In the genomic region with DNA sequence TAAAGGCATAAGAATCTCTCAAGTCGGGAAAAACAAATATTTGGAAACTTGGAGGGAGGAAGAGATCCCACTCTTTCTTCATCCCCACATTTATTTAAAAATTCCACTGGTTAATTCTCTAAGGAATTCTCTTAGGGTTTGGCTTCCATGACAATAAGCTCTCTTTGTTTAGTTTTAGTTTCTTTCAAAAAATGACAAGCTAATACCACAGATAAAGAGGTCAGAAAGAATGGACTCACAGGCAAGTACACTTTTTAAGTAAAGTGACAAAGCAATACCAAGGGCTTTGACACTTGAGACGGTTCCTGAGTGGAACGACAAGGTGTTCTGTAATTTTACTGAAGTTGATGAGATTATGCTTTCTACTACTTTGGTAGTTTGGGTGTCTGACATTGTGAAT, we compare ENCODE assay signal across 24 cellular contexts.
"Had no signal": no experiment of that assay in that cellular context is flagged by ENCODE, and none has a peak within 500 bp of the region (broad histone marks: within the 10 kb centered on the region; RNA-seq: fewer than 3 reads in every experiment).

No MANE protein-coding gene starts in this region.

- H3K4me3 Mint-ChIP-seq: dendritic cell treated with granulocyte-macrophage colony-stimulating factor and Interleukin-4, amounts not matched to agents 40 ng/mL and 50 ng/mL, for 4 days; effector memory CD8-positive, alpha-beta T cell; endodermal cell had no signal

- H3K27me3 Mint-ChIP-seq: dendritic cell treated with granulocyte-macrophage colony-stimulating factor and Interleukin-4, amounts not matched to agents 40 ng/mL and 50 ng/mL, for 4 days; effector memory CD8-positive, alpha-beta T cell had no signal

- H3K9me3 Mint-ChIP-seq: dendritic cell treated with granulocyte-macrophage colony-stimulating factor and Interleukin-4, amounts not matched to agents 40 ng/mL and 50 ng/mL, for 4 days; endodermal cell had no signal

- H3K9me3 ChIP-seq: colonic mucosa, esophagus muscularis mucosa, esophagus squamous epithelium, gastrocnemius medialis, gastroesophageal sphincter had no signal

- H3K27ac Mint-ChIP-seq: dendritic cell treated with granulocyte-macrophage colony-stimulating factor and Interleukin-4, amounts not matched to agents 40 ng/mL and 50 ng/mL, for 4 days; effector memory CD8-positive, alpha-beta T cell; endodermal cell had no signal

- H3K4me3 ChIP-seq: colonic mucosa, coronary artery, dorsolateral prefrontal cortex, esophagus muscularis mucosa, esophagus squamous epithelium, gastrocnemius medialis, gastroesophageal sphincter, heart left ventricle had no signal

- H3K27me3 ChIP-seq: colonic mucosa, dorsolateral prefrontal cortex, esophagus muscularis mucosa, esophagus squamous epithelium, foreskin keratinocyte, gastrocnemius medialis, gastroesophageal sphincter, heart left ventricle had no signal

- H3K4me1 ChIP-seq: colonic mucosa, esophagus squamous epithelium, foreskin keratinocyte, gastrocnemius medialis, heart left ventricle had no signal

- DNase-seq: colonic mucosa; cortex of kidney; dermis blood vessel endothelial cell; dorsolateral prefrontal cortex; effector CD4-positive, alpha-beta T cell; effector CD8-positive, alpha-beta T cell; effector memory CD4-positive, alpha-beta T cell; effector memory CD8-positive, alpha-beta T cell; endodermal cell; erythroblast; esophagus squamous epithelium; foreskin fibroblast; foreskin keratinocyte; foreskin melanocyte; gastrocnemius medialis; glutamatergic neuron; head of caudate nucleus; heart left ventricle had no signal

- ATAC-seq: effector memory CD8-positive, alpha-beta T cell; esophagus mucosa; foreskin keratinocyte; gastrocnemius medialis; gastroesophageal sphincter; heart left ventricle had no signal

- H3K27ac ChIP-seq: colonic mucosa, coronary artery, dorsolateral prefrontal cortex, epithelial cell of prostate, esophagus muscularis mucosa, esophagus squamous epithelium, foreskin keratinocyte, gastrocnemius medialis, gastroesophageal sphincter, heart left ventricle had no signal

- H3K36me3 ChIP-seq: colonic mucosa, esophagus muscularis mucosa, esophagus squamous epithelium, gastrocnemius medialis, gastroesophageal sphincter, heart left ventricle had no signal
